Comparison of ENCODE assay signal across 36 cellular contexts in the genomic region with DNA sequence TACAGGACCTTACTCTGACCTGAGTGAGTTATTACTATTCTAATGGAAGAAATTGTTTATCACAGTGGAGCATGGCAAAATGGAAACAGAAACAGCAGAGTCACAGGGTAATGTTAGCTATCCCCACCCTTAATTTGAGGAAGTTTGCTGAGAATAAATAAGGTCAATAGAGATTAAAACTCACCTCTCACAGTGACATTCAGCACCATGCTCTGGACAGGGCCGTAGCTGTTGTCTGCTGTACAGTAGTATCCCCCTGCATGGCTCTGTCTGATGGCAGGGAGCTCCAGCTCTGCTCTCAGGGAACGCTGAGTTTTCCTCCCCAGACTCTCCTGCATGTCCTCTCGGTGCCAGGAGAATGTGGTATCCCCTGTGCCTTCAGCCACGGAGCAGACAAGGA. TPM values are rescaled to one million over a fixed set of nuclear protein-coding genes. Genes with fewer than 3 reads are reported as not detected.
DNase-seq lines count a peak whose midpoint lies in the region; FAIRE-seq and TF ChIP-seq lines count a peak whose summit lies in the region.
"Had no signal": no experiment of that assay in that cellular context is flagged by ENCODE, and none has a peak within 500 bp of the region (broad histone marks: within the 10 kb centered on the region; RNA-seq: fewer than 3 reads in every experiment).

No MANE protein-coding gene starts in this region.

- intact Hi-C loops in thyroid gland (cut with DNase I), result loop anchor here (10.0 kb wide), 1 partner anchor 109 kb away; no protein-coding TSS in a partner anchor

- no peak for TF ChIP-seq EP300 in H1 (IDR thresholded peaks at IDR 0.05; ENCODE audit: borderline replicate concordance in 1 of 2, low read depth in 2 of 2, low read length in 2 of 2)

- H3K4ac ChIP-seq in H1 (replicated peaks; ENCODE audit: insufficient read length, low read depth, low read length), result no peak overlapping the region

- H3K79me2 ChIP-seq in H1 (ENCODE audit: control insufficient read depth in 1 of 2, insufficient read depth in 2 of 2, low read length in 2 of 2), result no peaks in the 10 kb centered on the region

- TF ChIP-seq CTCF in H1 (IDR thresholded peaks at IDR 0.05; ENCODE audit: control extremely low read depth in 1 of 3, insufficient read depth in 1 of 3, low read depth in 1 of 3, low read length in 3 of 3) (no peak), nephron progenitor cell (IDR thresholded peaks at IDR 0.05) (no peak), thyroid gland (IDR thresholded peaks at IDR 0.05) (no peak)

- H3K4me3 ChIP-seq in H1 (ENCODE audit: extremely low read depth in 1 of 4, insufficient read depth in 2 of 4, low read depth in 3 of 4, low read length in 4 of 4) (no peak overlapping the region), thyroid gland (replicated peaks in 1 of 3) (no peak overlapping the region)
- H3K4me3 ChIP-seq: BLaER1, cardiac muscle cell, heart right ventricle, tibial artery had no signal

- no peak overlapping the region for H3K14ac ChIP-seq in H1 (ENCODE audit: insufficient read length)

- WGBS in H1 (ENCODE audit: extremely low coverage in 1 of 2, insufficient coverage in 1 of 2, insufficient read length in 1 of 2, insufficient replicate concordance in 2 of 2, low coverage in 1 of 2, low lambda C conversion rate in 2 of 2, missing lambda C conversion rate in 1 of 2), 2 experiments, result 85% methylated on average over 4 of the region's 4 CpGs; no CpG with 5 or more reads in 1 of the 2 experiments
- WGBS in thyroid gland, 2 donors, result 56 to 61% methylated on average over 4 of the region's 4 CpGs

- H2BK12ac ChIP-seq in H1 (ENCODE audit: low read depth, low read length), result no peak overlapping the region

- no peaks in the 10 kb centered on the region for H3K36me3 Mint-ChIP-seq in nephron progenitor cell (ENCODE audit: low read depth)
- H3K36me3 Mint-ChIP-seq: activated CD8-positive, alpha-beta memory T cell treated with anti-CD3 and anti-CD28 coated beads, Interleukin-2, amount 10 ng/mL, durations not matched to agents 7 days and 5 days; activated naive CD8-positive, alpha-beta T cell treated with anti-CD3 and anti-CD28 coated beads, Interleukin-2, amount 10 ng/mL, durations not matched to agents 7 days and 5 days; WTC11 had no signal

- no peak for TF ChIP-seq POLR2A in H1 (IDR thresholded peaks at IDR 0.05; ENCODE audit: control extremely low read depth in 1 of 2, low read depth in 2 of 2, low read length in 2 of 2)
- TF ChIP-seq POLR2A in thyroid gland (IDR thresholded peaks at IDR 0.05), result no peak

- no peak overlapping the region for H2AFZ ChIP-seq in H1 (ENCODE audit: low read length)

- no peak overlapping the region for H2BK15ac ChIP-seq in H1 (ENCODE audit: low read length)

- H2AK5ac ChIP-seq in H1 (ENCODE audit: low read depth, low read length), result no peak overlapping the region

- no peak overlapping the region for H2BK20ac ChIP-seq in H1 (ENCODE audit: low read length)

- H4K5ac ChIP-seq in H1 (ENCODE audit: insufficient read length, low read depth, low read length), result no peak overlapping the region

- peaks cover 17% of the 10 kb centered on the region for H3K27me3 Mint-ChIP-seq in nephron progenitor cell (ENCODE audit: low read depth, poor library complexity)

- H3K23ac ChIP-seq in H1 (ENCODE audit: insufficient read length), result no peak overlapping the region

- H3K4me1 ChIP-seq in H1 (replicated peaks in 1 of 4; ENCODE audit: control insufficient read depth in 3 of 4, insufficient read depth in 4 of 4, low read length in 3 of 4), result peaks cover 0 to 4% (median 0%) of the 10 kb centered on the region in 4 experiments; a peak in 2 of 7 replicates
- no peaks in the 10 kb centered on the region for H3K4me1 ChIP-seq in thyroid gland
- H3K4me1 ChIP-seq: BLaER1, heart right ventricle, tibial artery had no signal

- H3K27ac ChIP-seq in H1 (ENCODE audit: low read depth, low read length) (no peak overlapping the region), thyroid gland (no peak overlapping the region)
- H3K27ac ChIP-seq: BLaER1, cardiac muscle cell, heart right ventricle, tibial artery had no signal

- H3K79me1 ChIP-seq in H1 (ENCODE audit: low read depth, low read length), result no peaks in the 10 kb centered on the region

- H3K4me1 Mint-ChIP-seq in nephron progenitor cell, result no peaks in the 10 kb centered on the region
- H3K4me1 Mint-ChIP-seq: activated CD4-positive, alpha-beta T cell treated with anti-CD3 and anti-CD28 coated beads, Interleukin-2, amount 10 ng/mL, durations not matched to agents 7 days and 5 days; activated CD8-positive, alpha-beta memory T cell treated with anti-CD3 and anti-CD28 coated beads, Interleukin-2, amount 10 ng/mL, durations not matched to agents 7 days and 5 days; activated naive CD8-positive, alpha-beta T cell treated with anti-CD3 and anti-CD28 coated beads, Interleukin-2, amount 10 ng/mL, durations not matched to agents 7 days and 5 days; stimulated activated naive CD8-positive, alpha-beta T cell treated with anti-CD3 and anti-CD28 coated beads, Interleukin-15, amount 100 ng/mL, for 72 hours had no signal

- H3K9me3 ChIP-seq in H1 (ENCODE audit: insufficient read depth in 2 of 2, low read depth in 1 of 2, low read length in 1 of 2) (no peaks in the 10 kb centered on the region), thyroid gland (no peaks in the 10 kb centered on the region)
- H3K9me3 ChIP-seq: BLaER1 had no signal

- H3K9ac ChIP-seq in H1 (replicated peaks in 1 of 4; ENCODE audit: extremely low read depth in 1 of 4, low read depth in 3 of 4, low read length in 3 of 4), result no peak overlapping the region
- H3K9ac ChIP-seq: BLaER1 had no signal

- H3K4me2 ChIP-seq in H1 (ENCODE audit: insufficient read depth in 1 of 2, low read depth in 2 of 2, low read length in 2 of 2), result no peak overlapping the region
- H3K4me2 ChIP-seq: BLaER1 had no signal

- H4K20me1 ChIP-seq in H1 (replicated peaks in 1 of 2; ENCODE audit: control insufficient read depth in 1 of 2, insufficient read depth in 2 of 2, low read length in 2 of 2), result no peaks in the 10 kb centered on the region
- H4K20me1 ChIP-seq: BLaER1 had no signal

- POLR2A ChIA-PET in H1 (lab: Charles Lee; ENCODE audit: partially characterized antibody), result interaction anchor here (0.6 kb wide), 1 partner anchor 499 kb away, joined by 4 read pairs; no protein-coding TSS in a partner anchor

- TF ChIP-seq RAD21 in H1 (IDR thresholded peaks at IDR 0.05 in 1 of 2, conservative IDR thresholded peaks at IDR 0.05 in 1 of 2; ENCODE audit: low read depth in 2 of 2, low read length in 2 of 2), result no peak

- H3K18ac ChIP-seq in H1 (ENCODE audit: extremely low read depth, low read length), result no peak overlapping the region

- H3K23me2 ChIP-seq in H1 (ENCODE audit: low read depth, low read length), result no peaks in the 10 kb centered on the region; the same call in 1 of the 2 replicates

- no peaks in the 10 kb centered on the region; a peak in 1 of 7 replicates for H3K27me3 ChIP-seq in H1 (replicated peaks in 1 of 4; ENCODE audit: control insufficient read depth in 3 of 4, extremely low read depth in 1 of 4, insufficient read depth in 3 of 4, low read length in 3 of 4)
- no peaks in the 10 kb centered on the region for H3K27me3 ChIP-seq in thyroid gland
- H3K27me3 ChIP-seq: BLaER1, cardiac muscle cell had no signal

- no peaks in the 10 kb centered on the region for H3K9me3 Mint-ChIP-seq in nephron progenitor cell
- H3K9me3 Mint-ChIP-seq: activated CD4-positive, alpha-beta T cell treated with anti-CD3 and anti-CD28 coated beads, Interleukin-2, amount 10 ng/mL, durations not matched to agents 7 days and 5 days; activated naive CD8-positive, alpha-beta T cell treated with anti-CD3 and anti-CD28 coated beads, Interleukin-2, amount 10 ng/mL, durations not matched to agents 7 days and 5 days; activated T-cell treated with anti-CD3 and anti-CD28 coated beads, Interleukin-2, amount 50 U/mL, for 4 hours; HFFc6; stimulated activated naive CD8-positive, alpha-beta T cell treated with anti-CD3 and anti-CD28 coated beads, Interleukin-15, amount 100 ng/mL, for 72 hours; WTC11 had no signal

- H3K36me3 ChIP-seq in H1 (ENCODE audit: control insufficient read depth in 2 of 4, insufficient read depth in 4 of 4, low read length in 3 of 4), result no peaks in the 10 kb centered on the region
- no peaks in the 10 kb centered on the region for H3K36me3 ChIP-seq in thyroid gland
- H3K36me3 ChIP-seq: BLaER1, cardiac muscle cell, heart right ventricle, tibial artery had no signal

- no peak overlapping the region for H2BK120ac ChIP-seq in H1 (replicated peaks; ENCODE audit: low read depth, low read length)

- no peak overlapping the region for H3K56ac ChIP-seq in H1 (replicated peaks; ENCODE audit: insufficient read length, low read depth, low read length)

- no peak overlapping the region for H4K8ac ChIP-seq in H1 (ENCODE audit: extremely low read depth, insufficient read depth, low read length)

- H2BK5ac ChIP-seq in H1 (ENCODE audit: low read depth, low read length), result no peak overlapping the region

- H4K91ac ChIP-seq in H1 (replicated peaks; ENCODE audit: insufficient read length, low read length), result no peak overlapping the region

- no peak overlapping the region for H3K27ac Mint-ChIP-seq in nephron progenitor cell
- H3K27ac Mint-ChIP-seq: activated CD4-positive, alpha-beta T cell treated with anti-CD3 and anti-CD28 coated beads, Interleukin-2, amount 10 ng/mL, durations not matched to agents 7 days and 5 days; activated CD8-positive, alpha-beta memory T cell treated with anti-CD3 and anti-CD28 coated beads, Interleukin-2, amount 10 ng/mL, durations not matched to agents 7 days and 5 days; activated naive CD8-positive, alpha-beta T cell treated with anti-CD3 and anti-CD28 coated beads, Interleukin-2, amount 10 ng/mL, durations not matched to agents 7 days and 5 days; HFFc6; WTC11 had no signal

- FAIRE-seq in GM19239 (lab: Jason Lieb, UNC), result peak; percentile 21
- no peak for FAIRE-seq in H1 (lab: Jason Lieb, UNC)
- FAIRE-seq in urothelium cell line (lab: Jason Lieb, UNC), result no peak
- FAIRE-seq: astrocyte, colon, endothelial cell of umbilical vein, frontal cortex had no signal

- CTCF ChIA-PET in H1 (lab: Charles Lee; ENCODE audit: partially characterized antibody), result interaction anchor here (0.6 to 4.2 kb wide), 6 partner anchors 9 to 536 kb away, joined by 3 to 17 read pairs (median 4); no protein-coding TSS in a partner anchor

- no peak overlapping the region for H3K4me3 Mint-ChIP-seq in nephron progenitor cell
- H3K4me3 Mint-ChIP-seq: activated CD4-positive, alpha-beta T cell treated with anti-CD3 and anti-CD28 coated beads, Interleukin-2, amount 10 ng/mL, durations not matched to agents 7 days and 5 days; activated CD8-positive, alpha-beta memory T cell treated with anti-CD3 and anti-CD28 coated beads, Interleukin-2, amount 10 ng/mL, durations not matched to agents 7 days and 5 days; activated naive CD8-positive, alpha-beta T cell treated with anti-CD3 and anti-CD28 coated beads, Interleukin-2, amount 10 ng/mL, durations not matched to agents 7 days and 5 days; activated T-cell treated with anti-CD3 and anti-CD28 coated beads, Interleukin-2, amount 50 U/mL, for 4 hours; HFFc6; stimulated activated naive CD8-positive, alpha-beta T cell treated with anti-CD3 and anti-CD28 coated beads, Interleukin-15, amount 100 ng/mL, for 72 hours; WTC11 had no signal

- no peak for DNase-seq in GM19239 (ENCODE audit: insufficient read length, low spot score)
- DNase-seq in MV-4-11 (lab: John Stamatoyannopoulos, UW), result peak; percentile 1
- DNase-seq in H1 (ENCODE audit: low read depth in 1 of 2, low spot score in 2 of 2), result no peak
- DNase-seq in nephron progenitor cell, result peak; percentile 20
- DNase-seq in GF-D8 (lab: John Stamatoyannopoulos, UW), result no peak
- DNase-seq in thyroid gland, result no peak
- DNase-seq in urothelium cell line (ENCODE audit: low spot score), result no peak
- no peak for DNase-seq in NCI-H2171 treated with DMSO at 0.1 percent for 48 hours (lab: John Stamatoyannopoulos, UW)
- DNase-seq: activated CD4-positive, alpha-beta T cell treated with anti-CD3 and anti-CD28 coated beads, Interleukin-2, amount 10 ng/mL, durations not matched to agents 7 days and 5 days; activated CD8-positive, alpha-beta memory T cell treated with anti-CD3 and anti-CD28 coated beads, Interleukin-2, amount 10 ng/mL, durations not matched to agents 7 days and 5 days; activated gamma-delta T cell treated with Interleukin-2 at 50 U/mL for 16 hours; activated naive CD8-positive, alpha-beta T cell treated with anti-CD3 and anti-CD28 coated beads, Interleukin-2, amount 10 ng/mL, durations not matched to agents 7 days and 5 days; activated T-cell treated with anti-CD3 and anti-CD28 coated beads, Interleukin-2, amount 50 U/mL, for 4 hours; DMS153; heart right ventricle; HFFc6; mammary epithelial cell; NCI-H1048; NCI-H446; NCI-H774; right cardiac atrium; SIG-M5; stimulated activated CD4-positive, alpha-beta T cell treated with anti-CD3 and anti-CD28 coated beads, Interleukin-1b, Interleukin-23, amount 100 ng/mL, for 48 hours; stimulated activated naive CD8-positive, alpha-beta T cell treated with anti-CD3 and anti-CD28 coated beads, Interleukin-15, amount 100 ng/mL, for 72 hours; T-helper 9 cell; tibial artery had no signal

RNA-seq across cellular contexts. Expression of gene FCRL4, which starts 11.9 kb away (rescaled TPM):
- not detected in 2 replicates for total RNA-seq in H1 (2021; fragmentation: NEBNext Ultra II Directional; extraction: Animal tissue kit (Norgen Biotek cat#: 25700))
- not detected in 2 replicates for polyA plus RNA-seq in H1 (2011; rRNA removed)
- polyA plus RNA-seq in H1 (2011; cell fraction: cytosol; rRNA removed), result not detected
- not detected for polyA plus RNA-seq in H1 (2011; cell fraction: nucleus; rRNA removed)
- polyA plus RNA-seq in H1 (2012, experiment 1 of 2), result not detected in 4 replicates
- polyA plus RNA-seq in H1 (2012, experiment 2 of 2), result not detected
- polyA plus RNA-seq in H1 (2013, experiment 1 of 2), result not detected
- not detected for polyA plus RNA-seq in H1 (2013, experiment 2 of 2)
- 0.15 TPM in 1 of 2 replicates, not detected in the other for polyA minus RNA-seq in H1 (2011; rRNA and poly(A)+ RNA removed)
- polyA minus RNA-seq in H1 (2011; cell fraction: cytosol; rRNA and poly(A)+ RNA removed), result not detected
- not detected for polyA minus RNA-seq in H1 (2011; cell fraction: nucleus; rRNA and poly(A)+ RNA removed)
- total RNA-seq in thyroid gland, result not detected
- total RNA-seq: activated CD4-positive, alpha-beta T cell treated with anti-CD3 and anti-CD28 coated beads, Interleukin-2, amount 10 ng/mL, durations not matched to agents 7 days and 5 days; activated CD8-positive, alpha-beta memory T cell treated with anti-CD3 and anti-CD28 coated beads, Interleukin-2, amount 10 ng/mL, durations not matched to agents 7 days and 5 days; activated naive CD8-positive, alpha-beta T cell treated with anti-CD3 and anti-CD28 coated beads, Interleukin-2, amount 10 ng/mL, durations not matched to agents 7 days and 5 days; activated T-cell treated with anti-CD3 and anti-CD28 coated beads, Interleukin-2, amount 50 U/mL, for 4 hours; astrocyte; cardiac muscle cell; endothelial cell of umbilical vein; frontal cortex; heart right ventricle; HFFc6; mammary epithelial cell; myocyte; posterior vena cava; right cardiac atrium; WTC11 had no signal
- polyA plus RNA-seq: AG04450, cardiac muscle cell, endothelial cell of umbilical vein, heart right ventricle, mammary epithelial cell, right cardiac atrium had no signal

RNA-seq across cellular contexts. Expression of gene FCRL5, which starts 33.7 kb away (rescaled TPM):
- 1.0 and 1.1 TPM in 2 replicates for total RNA-seq in H1 (2021; fragmentation: NEBNext Ultra II Directional; extraction: Animal tissue kit (Norgen Biotek cat#: 25700))
- 2.1 and 2.6 TPM in 2 replicates for polyA plus RNA-seq in H1 (2011; rRNA removed)
- polyA plus RNA-seq in H1 (2011; cell fraction: cytosol; rRNA removed), result 2.3 TPM
- polyA plus RNA-seq in H1 (2011; cell fraction: nucleus; rRNA removed), result 5.3 TPM
- polyA plus RNA-seq in H1 (2012, experiment 1 of 2), result 1.7 to 2.1 TPM (median 1.9 TPM) in 4 replicates
- polyA plus RNA-seq in H1 (2012, experiment 2 of 2), result 1.3 TPM
- 1.6 TPM for polyA plus RNA-seq in H1 (2013, experiment 1 of 2)
- 1.5 TPM for polyA plus RNA-seq in H1 (2013, experiment 2 of 2)
- polyA minus RNA-seq in H1 (2011; rRNA and poly(A)+ RNA removed), result 2.9 and 6.2 TPM in 2 replicates
- 1.0 TPM for polyA minus RNA-seq in H1 (2011; cell fraction: cytosol; rRNA and poly(A)+ RNA removed)
- 2.0 TPM for polyA minus RNA-seq in H1 (2011; cell fraction: nucleus; rRNA and poly(A)+ RNA removed)
- 1 to 10 TPM in 1 of 4 donors, under 1 TPM in 1, not detected in 2; 0.15 to 1.2 TPM for total RNA-seq in thyroid gland
- total RNA-seq: activated CD4-positive, alpha-beta T cell treated with anti-CD3 and anti-CD28 coated beads, Interleukin-2, amount 10 ng/mL, durations not matched to agents 7 days and 5 days; activated CD8-positive, alpha-beta memory T cell treated with anti-CD3 and anti-CD28 coated beads, Interleukin-2, amount 10 ng/mL, durations not matched to agents 7 days and 5 days; activated T-cell treated with anti-CD3 and anti-CD28 coated beads, Interleukin-2, amount 50 U/mL, for 4 hours; astrocyte; cardiac muscle cell; endothelial cell of umbilical vein; frontal cortex; HFFc6; mammary epithelial cell; myocyte had no signal
- polyA plus RNA-seq: AG04450, cardiac muscle cell, endothelial cell of umbilical vein, mammary epithelial cell, right cardiac atrium had no signal

Comparison
In these comparisons a context has a peak if more than half of its experiments do, and no peak if none do; other contexts are left out.
1. DNase-seq: peak in MV-4-11 (single experiment) and nephron progenitor cell (single experiment); none in GM19239 (single experiment), H1 (0 of 2), GF-D8 (single experiment), thyroid gland (0 of 2), urothelium cell line (single experiment) and NCI-H2171 treated with DMSO at 0.1 percent for 48 hours (single experiment).